ENCODE assay signal across 1 cellular context in the genomic region with DNA sequence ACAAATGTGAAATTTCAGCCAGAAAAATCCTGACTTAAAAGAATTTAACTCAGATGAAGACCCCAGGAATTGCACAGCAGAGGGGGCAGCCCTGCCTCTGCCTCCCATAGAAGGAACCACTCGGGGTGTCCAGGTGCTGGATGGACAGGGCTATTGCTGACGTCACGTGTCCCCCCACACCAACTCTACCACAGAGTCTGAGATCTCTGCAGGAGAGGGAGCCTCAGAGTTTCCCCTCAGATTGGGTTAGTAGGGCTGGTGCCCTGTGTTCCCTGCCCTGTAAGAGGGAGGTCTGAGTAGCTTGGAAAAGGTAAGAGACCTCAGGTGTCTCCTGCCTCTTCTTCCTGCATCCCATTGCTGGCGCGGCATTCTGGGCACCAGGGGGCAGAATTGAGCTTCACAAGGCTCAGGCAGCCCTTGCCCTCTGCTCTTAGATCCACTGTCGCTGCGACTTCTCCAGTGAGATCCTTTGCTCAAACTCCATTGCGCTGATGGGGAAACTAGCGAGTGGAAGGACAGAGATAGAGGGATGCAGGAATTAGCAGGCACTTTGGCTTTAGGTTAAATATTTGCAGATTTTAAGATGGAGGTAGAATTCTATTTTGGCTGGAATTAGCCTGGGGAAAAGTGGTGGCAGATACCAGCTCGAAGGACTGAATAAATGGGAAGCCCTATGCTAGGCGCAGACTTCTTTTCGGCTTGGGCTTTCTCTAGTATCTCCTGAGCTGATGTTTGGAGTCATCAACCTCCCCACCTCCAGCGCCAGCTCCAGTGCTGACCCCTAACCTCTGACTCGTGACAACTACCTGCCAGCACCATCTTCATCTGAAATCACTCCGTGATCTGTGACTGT.
A peak's percentile ranks its signal among the peaks of the same experiment; 100 is the strongest.
TF ChIP-seq lines count a peak whose summit lies in the region.

No MANE protein-coding gene starts in this region.

TF ChIP-seq in GM12878, 131 proteins besides CTCF, POLR2A, EP300 and RAD21:
- 0 out of 2 replicates have a peak, but pooled peaks have one; percentile 45 for TF ChIP-seq YY1 (IDR thresholded peaks at IDR 0.05; ENCODE audit: low read depth, low read length)
- peak; percentile 69; the same call in 1 of the 2 replicates for TF ChIP-seq SMC3 (IDR thresholded peaks at IDR 0.05; ENCODE audit: borderline replicate concordance, low read length)
- TF ChIP-seq NBN (IDR thresholded peaks at IDR 0.05) = no peak
- 0 out of 2 replicates have a peak, but pooled peaks have one; percentile 67 for TF ChIP-seq EZH2 (IDR thresholded peaks at IDR 0.05; ENCODE audit: borderline replicate concordance, control insufficient read depth, low read depth, low read length)
- TF ChIP-seq LARP7 (IDR thresholded peaks at IDR 0.05) = no peak
TF ChIP-seq in GM12878: peak in this region for 3.
